13 cellular contexts compared by ENCODE assay signal in genomic region chr14:74368441-74368840, GRCh38. TPM values are rescaled to one million over a fixed set of nuclear protein-coding genes. Genes with fewer than 3 reads are reported as not detected.
DNase-seq lines count a peak whose midpoint lies in the region; ATAC-seq and TF ChIP-seq lines count a peak whose summit lies in the region.
"Had no signal": no experiment of that assay in that cellular context is flagged by ENCODE, and none has a peak within 500 bp of the region (broad histone marks: within the 10 kb centered on the region; RNA-seq: fewer than 3 reads in every experiment).

No MANE protein-coding gene starts in this region.

- H3K27me3 ChIP-seq in iPS-20b (ENCODE audit: insufficient read depth, low read length), result no peaks in the 10 kb centered on the region

- POLR2A ChIA-PET in HEK293T (lab: Yijun Ruan, JAX), result no interaction called here
- POLR2A ChIA-PET in MCF 10A (lab: Yijun Ruan, JAX), result no interaction called here

- no peaks in the 10 kb centered on the region for H3K9me3 ChIP-seq in iPS-20b (ENCODE audit: insufficient read depth, low read depth, low read length)

- TF ChIP-seq CTCF in progenitor cell of endocrine pancreas (IDR thresholded peaks at IDR 0.05; ENCODE audit: unreplicated experiment), result no peak
- TF ChIP-seq CTCF in MCF 10A (IDR thresholded peaks at IDR 0.05; ENCODE audit: unreplicated experiment), result no peak

- BruUV-seq in MCF 10A (replicated peaks; lab: Mats Ljungman, UMichigan), result no TSS peak

- intact Hi-C loops in MCF 10A (cut with micrococcal nuclease), result loop anchor here (10.0 kb wide), 1 partner anchor 236 kb away; no protein-coding TSS in a partner anchor

- no peaks in the 10 kb centered on the region for H3K27me3 Mint-ChIP-seq in progenitor cell of endocrine pancreas
- peaks cover 19% of the 10 kb centered on the region for H3K27me3 Mint-ChIP-seq in MCF 10A (ENCODE audit: insufficient read depth, unreplicated experiment)

- DNase-seq in HEK293T (ENCODE audit: extremely low spot score) (peak; percentile 3), progenitor cell of endocrine pancreas (ENCODE audit: low spot score, unreplicated experiment) (no peak), NCI-H1048 (lab: John Stamatoyannopoulos, UW) (no peak), MCF 10A (ENCODE audit: unreplicated experiment) (no peak), left lobe of liver (ENCODE audit: low spot score) (no peak)
- DNase-seq: C1 segment of cervical spinal cord; CD4-positive, alpha-beta T cell; DMS79 had no signal

- H3K4me3 ChIP-seq in iPS-20b (ENCODE audit: low read length), result no peak overlapping the region

- ATAC-seq in left lobe of liver, result no peak
- no peak for ATAC-seq in GM19035 (IDR thresholded peaks at IDR 0.05; ENCODE audit: unreplicated experiment)
- ATAC-seq: HepG2 had no signal

- no peaks in the 10 kb centered on the region for H3K36me3 Mint-ChIP-seq in progenitor cell of endocrine pancreas (ENCODE audit: insufficient read depth)
- no peaks in the 10 kb centered on the region for H3K36me3 Mint-ChIP-seq in MCF 10A (ENCODE audit: insufficient read depth, unreplicated experiment)

- no peak overlapping the region for H3K4me3 Mint-ChIP-seq in progenitor cell of endocrine pancreas (ENCODE audit: low read depth)
- no peak overlapping the region for H3K4me3 Mint-ChIP-seq in MCF 10A (ENCODE audit: unreplicated experiment)
- H3K4me3 Mint-ChIP-seq: B cell; CD4-positive, alpha-beta T cell had no signal

- 0 out of 2 replicates have a peak overlapping the region, but pooled peaks have one; percentile 6 for H3K9ac ChIP-seq in iPS-20b (ENCODE audit: low read depth, low read length)

- H3K9me3 Mint-ChIP-seq in progenitor cell of endocrine pancreas (ENCODE audit: low read depth) (no peaks in the 10 kb centered on the region), MCF 10A (ENCODE audit: unreplicated experiment) (no peaks in the 10 kb centered on the region)
- H3K9me3 Mint-ChIP-seq: CD4-positive, alpha-beta T cell had no signal

- no peaks in the 10 kb centered on the region for H3K36me3 ChIP-seq in iPS-20b (ENCODE audit: insufficient read depth, low read depth, low read length)

- H3K4me1 ChIP-seq in iPS-20b (ENCODE audit: insufficient read depth, low read length), result no peaks in the 10 kb centered on the region

- no peak overlapping the region for H3K27ac ChIP-seq in iPS-20b (ENCODE audit: low read length)

- no peaks in the 10 kb centered on the region for H3K4me1 Mint-ChIP-seq in progenitor cell of endocrine pancreas (ENCODE audit: low read depth)
- no peaks in the 10 kb centered on the region for H3K4me1 Mint-ChIP-seq in MCF 10A (ENCODE audit: insufficient read depth, unreplicated experiment)
- H3K4me1 Mint-ChIP-seq: B cell had no signal

- peak overlapping the region; percentile 40 for H3K27ac Mint-ChIP-seq in progenitor cell of endocrine pancreas
- H3K27ac Mint-ChIP-seq in MCF 10A (ENCODE audit: low read depth, unreplicated experiment), result no peak overlapping the region
- H3K27ac Mint-ChIP-seq: B cell; CD4-positive, alpha-beta T cell had no signal

- CTCF ChIA-PET in HEK293T (lab: Yijun Ruan, JAX), result no interaction called here
- CTCF ChIA-PET in MCF 10A (lab: Yijun Ruan, JAX), result interaction anchor here (0.6 kb wide), 1 partner anchor 13 kb away, joined by 4 read pairs; no protein-coding TSS in a partner anchor

TF ChIP-seq in HEK293T, 16 proteins besides CTCF, POLR2A, EP300 and RAD21:
- TF ChIP-seq ZNF384 (IDR thresholded peaks at IDR 0.05) (no peak), FOXM1 (IDR thresholded peaks at IDR 0.05; ENCODE audit: borderline replicate concordance) (no peak), FOXK2 (IDR thresholded peaks at IDR 0.05) (no peak), SP1 (IDR thresholded peaks at IDR 0.05) (no peak), HDGF (IDR thresholded peaks at IDR 0.05; ENCODE audit: borderline replicate concordance) (no peak), ARNT (IDR thresholded peaks at IDR 0.05) (no peak), ELF4 (IDR thresholded peaks at IDR 0.05) (no peak), FOXA1 (IDR thresholded peaks at IDR 0.05) (no peak), SUZ12 (IDR thresholded peaks at IDR 0.05) (no peak), L3MBTL2 (conservative IDR thresholded peaks at IDR 0.05) (no peak), LEF1 (IDR thresholded peaks at IDR 0.05; ENCODE audit: borderline replicate concordance) (no peak), TARDBP (IDR thresholded peaks at IDR 0.05) (no peak), CTBP1 (IDR thresholded peaks at IDR 0.05; ENCODE audit: borderline replicate concordance) (no peak), BHLHE40 (IDR thresholded peaks at IDR 0.05; ENCODE audit: borderline replicate concordance) (no peak), NFRKB (IDR thresholded peaks at IDR 0.05) (no peak)
- TF ChIP-seq, protein P1, sequence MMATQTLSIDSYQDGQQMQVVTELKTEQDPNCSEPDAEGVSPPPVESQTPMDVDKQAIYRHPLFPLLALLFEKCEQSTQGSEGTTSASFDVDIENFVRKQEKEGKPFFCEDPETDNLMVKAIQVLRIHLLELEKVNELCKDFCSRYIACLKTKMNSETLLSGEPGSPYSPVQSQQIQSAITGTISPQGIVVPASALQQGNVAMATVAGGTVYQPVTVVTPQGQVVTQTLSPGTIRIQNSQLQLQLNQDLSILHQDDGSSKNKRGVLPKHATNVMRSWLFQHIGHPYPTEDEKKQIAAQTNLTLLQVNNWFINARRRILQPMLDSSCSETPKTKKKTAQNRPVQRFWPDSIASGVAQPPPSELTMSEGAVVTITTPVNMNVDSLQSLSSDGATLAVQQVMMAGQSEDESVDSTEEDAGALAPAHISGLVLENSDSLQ (IDR thresholded peaks at IDR 0.05), result no peak

RNA-seq across cellular contexts. Expression of gene VRTN, which starts 20.2 kb away (rescaled TPM):
- total RNA-seq in progenitor cell of endocrine pancreas, result 1.2 and 1.5 TPM in 2 replicates
- total RNA-seq in MCF 10A (2022), result not detected in 2 replicates
- 0.08 TPM for total RNA-seq in left lobe of liver
- total RNA-seq: B cell; CD4-positive, alpha-beta T cell; HepG2; HT1080 had no signal

RNA-seq across cellular contexts. Expression of gene SYNDIG1L, which starts 57.6 kb away (rescaled TPM):
- 0.29 and 0.34 TPM in 2 replicates for total RNA-seq in progenitor cell of endocrine pancreas
- not detected in 2 replicates for total RNA-seq in MCF 10A (2022)
- not detected for total RNA-seq in left lobe of liver
- total RNA-seq: B cell; CD4-positive, alpha-beta T cell; HepG2; HT1080 had no signal
